Comparison of ENCODE assay signal across 9 cellular contexts in the genomic region with DNA sequence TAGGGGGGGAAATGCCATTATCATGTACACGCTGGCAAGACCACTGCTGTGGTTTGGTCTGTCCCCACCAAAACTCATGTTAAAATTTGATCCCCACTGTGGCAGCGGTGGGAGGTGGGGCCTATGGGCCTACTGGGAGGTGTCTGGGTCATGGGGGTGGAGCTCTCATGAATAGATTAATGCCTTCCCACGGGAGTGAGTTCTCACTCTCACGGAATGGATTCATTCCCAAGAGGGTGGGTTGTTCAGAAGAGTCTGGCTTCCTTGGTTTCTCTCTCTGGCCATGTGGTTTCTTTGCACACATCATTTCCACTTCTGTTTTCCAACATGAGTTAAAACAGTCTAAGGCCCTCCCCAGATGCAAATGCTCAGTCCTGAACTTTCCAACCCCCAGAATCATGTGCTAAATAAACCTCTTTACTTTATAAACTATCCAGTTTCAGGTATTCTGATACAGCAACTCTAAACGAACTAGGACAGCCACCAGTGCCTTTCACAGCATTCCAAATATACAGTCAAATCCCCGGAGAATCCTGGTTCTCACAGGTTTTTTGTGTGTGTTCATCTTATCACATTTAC. TPM values are rescaled to one million over a fixed set of nuclear protein-coding genes. Genes with fewer than 3 reads are reported as not detected.
A peak's percentile ranks its signal among the peaks of the same experiment; 100 is the strongest.
DNase-seq lines count a peak whose midpoint lies in the region; ATAC-seq and TF ChIP-seq lines count a peak whose summit lies in the region.
"Had no signal": no experiment of that assay in that cellular context is flagged by ENCODE, and none has a peak within 500 bp of the region (broad histone marks: within the 10 kb centered on the region; RNA-seq: fewer than 3 reads in every experiment).

No MANE protein-coding gene starts in this region.

- peaks cover 16% of the 10 kb centered on the region for H3K4me1 Mint-ChIP-seq in mesothelial cell of epicardium

- no peaks in the 10 kb centered on the region; the same call in none of the 2 replicates for H3K36me3 ChIP-seq in RWPE2 (ENCODE audit: low read depth)
- H3K36me3 ChIP-seq in esophagus muscularis mucosa = no peaks in the 10 kb centered on the region
- H3K36me3 ChIP-seq in vagina = no peaks in the 10 kb centered on the region

- H3K36me3 Mint-ChIP-seq in mesothelial cell of epicardium = peaks cover 26% of the 10 kb centered on the region

- TF ChIP-seq POLR2A in esophagus muscularis mucosa (IDR thresholded peaks at IDR 0.05; ENCODE audit: low read depth) = no peak
- TF ChIP-seq POLR2A in vagina (IDR thresholded peaks at IDR 0.05) = no peak

- no peak for TF ChIP-seq EP300 in esophagus muscularis mucosa (IDR thresholded peaks at IDR 0.05)

- H3K27ac Mint-ChIP-seq in mesothelial cell of epicardium = peak overlapping the region; percentile 67
- H3K27ac Mint-ChIP-seq: activated CD8-positive, alpha-beta T cell treated with anti-CD3 and anti-CD28 coated beads for 36 hours had no signal

- H3K27me3 ChIP-seq in RWPE2 (ENCODE audit: insufficient read depth, poor library complexity, severe bottlenecking) = no peaks in the 10 kb centered on the region
- no peaks in the 10 kb centered on the region for H3K27me3 ChIP-seq in esophagus muscularis mucosa
- H3K27me3 ChIP-seq in vagina = no peaks in the 10 kb centered on the region

- no peak overlapping the region for H3K4me3 ChIP-seq in RWPE2 (ENCODE audit: severe bottlenecking)
- no peak overlapping the region for H3K4me3 ChIP-seq in esophagus muscularis mucosa
- no peak overlapping the region for H3K4me3 ChIP-seq in vagina

- no peak overlapping the region for H3K4me3 Mint-ChIP-seq in mesothelial cell of epicardium
- H3K4me3 Mint-ChIP-seq: activated CD8-positive, alpha-beta T cell treated with anti-CD3 and anti-CD28 coated beads for 36 hours had no signal

- H3K27ac ChIP-seq in RWPE2 (ENCODE audit: poor library complexity, severe bottlenecking) (peak overlapping the region; percentile 15), esophagus muscularis mucosa (replicated peaks in 1 of 4) (peak overlapping the region in 3 of 4 donors; percentile 33 to 38 (median 37)), vagina (peak overlapping the region; percentile 64)

- no peak for TF ChIP-seq CTCF in RWPE2 (IDR thresholded peaks at IDR 0.05; ENCODE audit: poor library complexity, severe bottlenecking)
- no peak for TF ChIP-seq CTCF in esophagus muscularis mucosa (IDR thresholded peaks at IDR 0.05)
- no peak for TF ChIP-seq CTCF in mesothelial cell of epicardium (IDR thresholded peaks at IDR 0.05; ENCODE audit: unreplicated experiment)
- no peak for TF ChIP-seq CTCF in vagina (IDR thresholded peaks at IDR 0.05)

- H3K9me3 ChIP-seq in RWPE2 (ENCODE audit: severe bottlenecking) (no peaks in the 10 kb centered on the region), esophagus muscularis mucosa (no peaks in the 10 kb centered on the region), vagina (no peaks in the 10 kb centered on the region)

- intact Hi-C loops in esophagus muscularis mucosa (cut with DNase I) = loop anchor here (10.0 kb wide), 1 partner anchor 635 kb away; a partner anchor contains a TSS
- intact Hi-C loops in vagina (cut with DNase I) = no loop called here

- ATAC-seq in RWPE2 (ENCODE audit: low read depth) (no peak), GM21447 (IDR thresholded peaks at IDR 0.05; ENCODE audit: unreplicated experiment) (no peak)
- ATAC-seq: activated CD8-positive, alpha-beta T cell treated with anti-CD3 and anti-CD28 coated beads for 36 hours had no signal

- DNase-seq in RWPE2 (ENCODE audit: low spot score) (no peak), esophagus muscularis mucosa (ENCODE audit: extremely low spot score) (no peak), mesothelial cell of epicardium (ENCODE audit: low spot score in 2 of 2, unreplicated experiment in 2 of 2) (no peak), vagina (ENCODE audit: extremely low spot score in 2 of 2) (no peak), HT-29 (ENCODE audit: low spot score) (no peak), GF-D8 (lab: John Stamatoyannopoulos, UW) (no peak)
- DNase-seq: activated CD8-positive, alpha-beta T cell treated with anti-CD3 and anti-CD28 coated beads for 36 hours; NCI-H510A treated with DMSO at 0.1 percent for 48 hours had no signal

- no peaks in the 10 kb centered on the region for H3K27me3 Mint-ChIP-seq in mesothelial cell of epicardium (ENCODE audit: low read depth)
- H3K27me3 Mint-ChIP-seq: activated CD8-positive, alpha-beta T cell treated with anti-CD3 and anti-CD28 coated beads for 36 hours had no signal

- peaks cover 24% of the 10 kb centered on the region for H3K9me3 Mint-ChIP-seq in mesothelial cell of epicardium

- peaks cover 37% of the 10 kb centered on the region for H3K4me1 ChIP-seq in RWPE2 (ENCODE audit: insufficient read depth, poor library complexity, severe bottlenecking)
- H3K4me1 ChIP-seq in esophagus muscularis mucosa = peaks cover 18 to 63% (median 55%) of the 10 kb centered on the region in 4 donors
- H3K4me1 ChIP-seq in vagina = peaks cover 29% of the 10 kb centered on the region

- WGBS in esophagus muscularis mucosa = 91% methylated on average over 6 of the region's 6 CpGs

RNA-seq across cellular contexts. Expression of a gene that starts 44.3 kb away (rescaled TPM):
- total RNA-seq in esophagus muscularis mucosa = 10 to 100 TPM; 19.1 to 27.4 (median 23.9) TPM
- 29.7 to 34.4 TPM (median 33.6 TPM) in 3 replicates for total RNA-seq in mesothelial cell of epicardium
- total RNA-seq in vagina = 30.0 TPM
- 27.5 and 33.5 TPM in 2 replicates for total RNA-seq in HT-29 (2014; rRNA removed; shearing (Covaris generic))
